Comparison of ENCODE assay signal across 12 cellular contexts in genomic region chr16:85460252-85460982, GRCh38.
DNase-seq lines count a peak whose midpoint lies in the region; ATAC-seq and TF ChIP-seq lines count a peak whose summit lies in the region.
"Had no signal": no experiment of that assay in that cellular context is flagged by ENCODE, and none has a peak within 500 bp of the region (broad histone marks: within the 10 kb centered on the region; RNA-seq: fewer than 3 reads in every experiment).

No MANE protein-coding gene starts in this region.

- peak overlapping the region; percentile 4; the same call in 1 of the 2 replicates for H3K4me3 ChIP-seq in GM23338
- no peak overlapping the region for H3K4me3 ChIP-seq in Panc1 (ENCODE audit: low read depth in 2 of 2, low read length in 2 of 2)
- no peak overlapping the region for H3K4me3 ChIP-seq in iPS-15b (ENCODE audit: low read depth, low read length)
- H3K4me3 ChIP-seq in gastrocnemius medialis = no peak overlapping the region

- H4K20me1 ChIP-seq in GM23338 (replicated peaks; ENCODE audit: insufficient read depth) = peaks cover 9% of the 10 kb centered on the region; the same call in 1 of the 2 replicates

- H3K27me3 Mint-ChIP-seq in GM23338 (ENCODE audit: insufficient read depth, low read depth, poor library complexity) (peaks cover 45% of the 10 kb centered on the region), MCF 10A (ENCODE audit: insufficient read depth, unreplicated experiment) (peaks cover 12% of the 10 kb centered on the region)

- no peak for TF ChIP-seq CTCF in GM23338 (conservative IDR thresholded peaks at IDR 0.05; ENCODE audit: low read depth in 2 of 2)
- no peak for TF ChIP-seq CTCF in Panc1 (IDR thresholded peaks at IDR 0.05)
- no peak for TF ChIP-seq CTCF in gastrocnemius medialis (IDR thresholded peaks at IDR 0.05 in 4 of 5, conservative IDR thresholded peaks at IDR 0.05 in 1 of 5)
- no peak for TF ChIP-seq CTCF in MCF 10A (IDR thresholded peaks at IDR 0.05; ENCODE audit: unreplicated experiment)

- in situ Hi-C loops in Panc1 (cut with HindIII; ENCODE audit: low pct_unique_long_range_greater_than_20kb, low sequenced_read_pairs) (no loop called here), gastrocnemius medialis (cut with MboI; ENCODE audit: low sequenced_read_pairs in 4 of 4) (no loop called here)

- H3K4me1 Mint-ChIP-seq in GM23338 (peaks cover 39% of the 10 kb centered on the region), MCF 10A (ENCODE audit: insufficient read depth, unreplicated experiment) (peaks cover 2% of the 10 kb centered on the region)

- peak overlapping the region; percentile 29 for H3K9ac ChIP-seq in iPS-15b (ENCODE audit: low read depth, low read length)

- H3K27ac Mint-ChIP-seq in GM23338 (no peak overlapping the region), MCF 10A (ENCODE audit: low read depth, unreplicated experiment) (no peak overlapping the region)
- H3K27ac Mint-ChIP-seq: activated naive CD8-positive, alpha-beta T cell treated with anti-CD3 and anti-CD28 coated beads, Interleukin-2, amount 10 ng/mL, durations not matched to agents 7 days and 5 days had no signal

- intact Hi-C loops in Panc1 (cut with micrococcal nuclease; ENCODE audit: unreplicated experiment) = no loop called here
- intact Hi-C loops in gastrocnemius medialis (cut with DNase I; ENCODE audit: low total_unique reads) = loop anchor here (5.0 kb wide), 1 partner anchor 97 kb away; no protein-coding TSS in a partner anchor
- intact Hi-C loops in MCF 10A (cut with micrococcal nuclease) = no loop called here

- no peaks in the 10 kb centered on the region for H3K9me3 ChIP-seq in Panc1 (ENCODE audit: control insufficient read depth, insufficient read depth, low read depth, low read length)
- H3K9me3 ChIP-seq in iPS-15b (ENCODE audit: control insufficient read depth, insufficient read depth, low read length) = no peaks in the 10 kb centered on the region
- no peaks in the 10 kb centered on the region for H3K9me3 ChIP-seq in gastrocnemius medialis

- BruUV-seq in Panc1 (replicated peaks; lab: Mats Ljungman, UMichigan) (no TSS peak), MCF 10A (replicated peaks; lab: Mats Ljungman, UMichigan) (no TSS peak)

- H3K9me3 Mint-ChIP-seq in GM23338 = no peaks in the 10 kb centered on the region
- H3K9me3 Mint-ChIP-seq in MCF 10A (ENCODE audit: unreplicated experiment) = no peaks in the 10 kb centered on the region
- H3K9me3 Mint-ChIP-seq: activated naive CD8-positive, alpha-beta T cell treated with anti-CD3 and anti-CD28 coated beads, Interleukin-2, amount 10 ng/mL, durations not matched to agents 7 days and 5 days had no signal

- TF ChIP-seq POLR2A in gastrocnemius medialis (IDR thresholded peaks at IDR 0.05) = no peak

- CTCF ChIA-PET in Panc1 (lab: Charles Lee) (interaction anchor here (1.1 kb wide), 1 partner anchor 93 kb away, joined by 4 read pairs; no protein-coding TSS in a partner anchor), MCF 10A (lab: Yijun Ruan, JAX) (interaction anchor here (0.9 kb wide), 1 partner anchor 39 kb away, joined by 3 read pairs; no protein-coding TSS in a partner anchor)

- H3K36me3 ChIP-seq in GM23338 (ENCODE audit: insufficient read depth) (no peaks in the 10 kb centered on the region), Panc1 (ENCODE audit: control insufficient read depth, insufficient read depth, low read length) (no peaks in the 10 kb centered on the region), iPS-15b (ENCODE audit: control insufficient read depth, insufficient read depth, low read length) (no peaks in the 10 kb centered on the region), gastrocnemius medialis (no peaks in the 10 kb centered on the region)

- no peaks in the 10 kb centered on the region for H3K79me2 ChIP-seq in GM23338 (replicated peaks; ENCODE audit: insufficient read depth)

- POLR2A ChIA-PET in Panc1 (lab: Charles Lee) = interaction anchor here (0.5 kb wide), 1 partner anchor 55 kb away, joined by 10 read pairs; no protein-coding TSS in a partner anchor
- POLR2A ChIA-PET in MCF 10A (lab: Yijun Ruan, JAX) = no interaction called here

- H3K4me3 Mint-ChIP-seq in GM23338 = peak overlapping the region; percentile 52
- H3K4me3 Mint-ChIP-seq in MCF 10A (ENCODE audit: unreplicated experiment) = no peak overlapping the region
- H3K4me3 Mint-ChIP-seq: activated naive CD8-positive, alpha-beta T cell treated with anti-CD3 and anti-CD28 coated beads, Interleukin-2, amount 10 ng/mL, durations not matched to agents 7 days and 5 days had no signal

- H2AFZ ChIP-seq in GM23338 = no peak overlapping the region

- H3K9me2 ChIP-seq in GM23338 (ENCODE audit: insufficient read depth) = no peaks in the 10 kb centered on the region

- DNase-seq in GM23338 (ENCODE audit: low spot score) (peak; percentile 67), Panc1 (ENCODE audit: low read depth, low spot score) (no peak), gastrocnemius medialis (peak in 1 of 2 donors; percentile 42), MCF 10A (ENCODE audit: unreplicated experiment) (no peak), dermis blood vessel endothelial cell (no peak), globus pallidus (ENCODE audit: low spot score) (no peak)
- no peak for DNase-seq in activated CD4-positive, alpha-beta T cell treated with anti-CD3 and anti-CD28 coated beads, Interleukin-2, amount 50 U/mL, for 48 hours
- DNase-seq: activated CD4-positive, alpha-beta T cell treated with anti-CD3 and anti-CD28 coated beads for 4 hours; activated naive CD8-positive, alpha-beta T cell treated with anti-CD3 and anti-CD28 coated beads, Interleukin-2, amount 10 ng/mL, durations not matched to agents 7 days and 5 days; stimulated activated CD4-positive, alpha-beta T cell treated with anti-CD3 and anti-CD28 coated beads, Interleukin-4, amount 100 ng/mL, for 4 hours had no signal

- H3K36me3 Mint-ChIP-seq in GM23338 (ENCODE audit: low read depth) (no peaks in the 10 kb centered on the region; the same call in 2 of the 3 replicates), MCF 10A (ENCODE audit: insufficient read depth, unreplicated experiment) (no peaks in the 10 kb centered on the region)
- H3K36me3 Mint-ChIP-seq: activated naive CD8-positive, alpha-beta T cell treated with anti-CD3 and anti-CD28 coated beads, Interleukin-2, amount 10 ng/mL, durations not matched to agents 7 days and 5 days had no signal

- H3K27me3 ChIP-seq in GM23338 (ENCODE audit: insufficient read depth) = peaks cover 43% of the 10 kb centered on the region
- no peaks in the 10 kb centered on the region for H3K27me3 ChIP-seq in Panc1 (ENCODE audit: control insufficient read depth, insufficient read depth, low read length)
- H3K27me3 ChIP-seq in iPS-15b (ENCODE audit: control insufficient read depth, insufficient read depth, low read length) = peaks cover 27% of the 10 kb centered on the region
- no peaks in the 10 kb centered on the region for H3K27me3 ChIP-seq in gastrocnemius medialis

- ATAC-seq in GM23338 = no peak
- ATAC-seq in Panc1 = no peak
- ATAC-seq in gastrocnemius medialis = peak; percentile 10 to 14
- ATAC-seq: esophagus mucosa had no signal

- peaks cover 6% of the 10 kb centered on the region; the same call in 1 of the 2 replicates for H3F3A ChIP-seq in GM23338 (replicated peaks; ENCODE audit: low read depth)

- H3K4me1 ChIP-seq in GM23338 (ENCODE audit: insufficient read depth) (peaks cover 39% of the 10 kb centered on the region), Panc1 (ENCODE audit: control insufficient read depth, insufficient read depth, low read length) (peaks cover 70% of the 10 kb centered on the region), iPS-15b (ENCODE audit: control insufficient read depth, insufficient read depth, low read length) (peaks cover 19% of the 10 kb centered on the region), gastrocnemius medialis (peaks cover 29 to 36% of the 10 kb centered on the region in 2 donors)

- H3K27ac ChIP-seq in GM23338 (ENCODE audit: low read depth) (no peak overlapping the region), Panc1 (ENCODE audit: low read length) (peak overlapping the region; percentile 67), gastrocnemius medialis (peak overlapping the region; percentile 39 to 72 (median 64))

- H3K4me2 ChIP-seq in GM23338 = peak overlapping the region; percentile 97

TF ChIP-seq in GM23338, 12 proteins besides CTCF, POLR2A, EP300 and RAD21 (continues in another document):
- no peak for TF ChIP-seq CREB1 (CRISPR knock-in tag; IDR thresholded peaks at IDR 0.05; ENCODE audit: low read depth)
- TF ChIP-seq STAT1 (IDR thresholded peaks at IDR 0.05; ENCODE audit: unreplicated experiment) = no peak
- TF ChIP-seq NANOG (IDR thresholded peaks at IDR 0.05; ENCODE audit: borderline replicate concordance) = no peak
- no peak for TF ChIP-seq REST (IDR thresholded peaks at IDR 0.05; ENCODE audit: unreplicated experiment)
- TF ChIP-seq JUNB (IDR thresholded peaks at IDR 0.05; ENCODE audit: unreplicated experiment) = no peak

Comparison
In these comparisons a context has a peak if more than half of its experiments do, and no peak if none do; other contexts are left out.
1. ATAC-seq: peak in gastrocnemius medialis (2 of 2); none in GM23338 (single experiment) and Panc1 (single experiment).